In the genomic region with DNA sequence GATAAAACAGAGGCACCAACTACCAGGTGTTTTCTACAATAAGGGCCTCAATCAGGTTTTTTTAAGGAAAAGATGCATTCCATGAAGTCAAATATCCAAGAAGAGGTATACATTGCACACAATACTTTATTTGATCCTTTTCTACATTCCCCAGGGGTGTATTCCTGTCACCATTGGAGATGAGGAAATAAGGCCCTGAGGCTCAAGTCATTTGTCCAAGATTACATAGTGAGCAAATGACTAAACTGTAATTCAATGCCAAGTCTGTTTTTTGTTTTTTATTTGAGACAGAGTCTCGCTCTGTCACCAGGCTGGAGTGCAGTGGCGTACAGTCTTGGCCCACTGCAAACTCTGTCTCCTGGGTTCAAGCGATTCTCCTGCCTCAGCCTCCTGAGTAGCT, we compare ENCODE assay signal across 16 cellular contexts.
DNase-seq lines count a peak whose midpoint lies in the region; ATAC-seq and TF ChIP-seq lines count a peak whose summit lies in the region.
"Had no signal": no experiment of that assay in that cellular context is flagged by ENCODE, and none has a peak within 500 bp of the region (broad histone marks: within the 10 kb centered on the region; RNA-seq: fewer than 3 reads in every experiment).

No MANE protein-coding gene starts in this region.

- no peak for TF ChIP-seq CTCF in lower lobe of right lung (IDR thresholded peaks at IDR 0.05)

- H3K27ac ChIP-seq in lower lobe of right lung, result no peak overlapping the region
- H3K27ac ChIP-seq: C4-2B, Peyer's patch had no signal

- H3K4me1 ChIP-seq in lower lobe of right lung, result no peaks in the 10 kb centered on the region
- H3K4me1 ChIP-seq: Peyer's patch had no signal

- H3K27me3 ChIP-seq in lower lobe of right lung (ENCODE audit: low read depth), result no peaks in the 10 kb centered on the region
- H3K27me3 ChIP-seq: Peyer's patch had no signal

- H3K4me3 ChIP-seq in lower lobe of right lung, result no peak overlapping the region
- H3K4me3 ChIP-seq: Peyer's patch had no signal

- no peaks in the 10 kb centered on the region for H3K36me3 ChIP-seq in lower lobe of right lung
- H3K36me3 ChIP-seq: Peyer's patch had no signal

- ATAC-seq in GM18498 (IDR thresholded peaks at IDR 0.05; ENCODE audit: unreplicated experiment) (no peak), lower lobe of right lung (no peak)
- ATAC-seq: HCT116 had no signal

- no peaks in the 10 kb centered on the region for H3K9me3 ChIP-seq in lower lobe of right lung
- H3K9me3 ChIP-seq: Peyer's patch had no signal

- in situ Hi-C loops in T47D (cut with HindIII; ENCODE audit: low pct_unique_long_range_greater_than_20kb, low sequenced_read_pairs), result no loop called here

- intact Hi-C loops in lower lobe of right lung (cut with DNase I), result no loop called here

- DNase-seq in EL, result peak; percentile 25
- peak; percentile 88 for DNase-seq in M059J (ENCODE audit: low read depth)
- peak; percentile 21 to 64 for DNase-seq in T47D (ENCODE audit: low read depth in 1 of 2, low spot score in 1 of 2)
- DNase-seq in kidney tubule cell (ENCODE audit: low spot score), result peak; percentile 11
- DNase-seq in lower lobe of right lung, result no peak
- no peak for DNase-seq in stimulated activated CD4-positive, alpha-beta T cell treated with anti-CD3 and anti-CD28 coated beads, Interleukin-1b, Interleukin-23, amount 100 ng/mL, for 48 hours
- DNase-seq: KG1, NCI-H1092, NCI-H146, NCI-H2081, NCI-H510A, Peyer's patch, SHP77 treated with DMSO at 0.1 percent for 48 hours had no signal

Comparison
In these comparisons a context has a peak if more than half of its experiments do, and no peak if none do; other contexts are left out.
1. DNase-seq: peak in EL (single experiment), M059J (single experiment), T47D (2 of 2) and kidney tubule cell (single experiment); none in lower lobe of right lung (single experiment) and stimulated activated CD4-positive, alpha-beta T cell treated with anti-CD3 and anti-CD28 coated beads, Interleukin-1b, Interleukin-23, amount 100 ng/mL, for 48 hours (single experiment).